ENCODE assay signal across 16 cellular contexts in the genomic region with DNA sequence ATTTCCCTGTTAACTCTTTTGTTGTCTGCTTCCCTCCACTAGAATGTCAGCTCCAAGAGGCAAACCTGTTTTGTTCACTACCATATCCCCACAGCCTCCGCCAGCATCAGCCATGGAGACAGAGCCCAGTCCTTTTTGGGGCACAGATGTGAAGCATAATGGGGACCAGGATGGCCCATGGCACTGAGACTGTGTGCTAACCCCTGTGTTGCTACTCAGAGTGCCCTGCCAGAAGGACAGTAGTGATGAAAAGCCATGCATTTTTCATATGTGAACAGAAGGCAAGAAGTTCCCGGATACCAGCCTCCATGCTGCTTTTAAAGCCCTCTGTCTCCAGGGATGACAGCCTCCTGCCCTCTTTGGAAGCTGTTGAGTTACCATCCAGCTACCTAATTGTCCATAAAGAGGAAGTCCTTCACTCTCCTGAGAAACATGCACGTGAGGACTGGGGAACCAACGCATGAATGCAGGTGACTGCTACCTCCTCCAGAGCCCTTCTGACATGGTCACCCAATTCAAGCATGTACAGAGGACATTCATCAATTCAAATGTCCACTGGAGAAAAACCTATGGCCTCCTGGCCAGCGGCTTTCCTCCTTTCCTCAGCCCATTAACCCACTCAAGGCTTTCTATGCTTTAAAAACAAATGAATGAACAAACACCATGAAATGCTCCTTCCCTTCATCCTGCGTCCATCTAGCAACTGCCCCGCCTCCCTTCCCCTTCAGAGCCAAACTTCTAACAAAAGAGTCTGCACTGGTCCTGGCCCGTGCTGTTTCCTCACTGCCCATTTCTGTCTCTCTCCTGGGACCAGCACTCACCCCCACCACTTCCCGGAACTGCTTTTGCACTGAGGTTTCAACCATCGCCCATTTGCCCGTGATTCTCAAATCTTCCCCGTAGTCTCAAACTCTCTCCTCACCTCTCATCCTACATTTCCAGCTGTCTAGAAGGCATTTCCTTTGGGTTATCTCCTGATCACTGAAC. TPM values are rescaled to one million over a fixed set of nuclear protein-coding genes. Genes with fewer than 3 reads are reported as not detected.
DNase-seq lines count a peak whose midpoint lies in the region; ATAC-seq and TF ChIP-seq lines count a peak whose summit lies in the region.
"Had no signal": no experiment of that assay in that cellular context is flagged by ENCODE, and none has a peak within 500 bp of the region (broad histone marks: within the 10 kb centered on the region; RNA-seq: fewer than 3 reads in every experiment).

No MANE protein-coding gene starts in this region.

- no peak overlapping the region for H2BK5ac ChIP-seq in mesenchymal stem cell (ENCODE audit: low read depth, low read length, poor library complexity, severe bottlenecking)

- ATAC-seq in left ventricle myocardium superior (no peak), HG03457 (IDR thresholded peaks at IDR 0.05; ENCODE audit: unreplicated experiment) (no peak)
- ATAC-seq: GM12878, HCT116, HepG2 had no signal

- no peaks in the 10 kb centered on the region for H3K79me1 ChIP-seq in mesenchymal stem cell (replicated peaks; ENCODE audit: low read length, poor library complexity, severe bottlenecking)

- intact Hi-C loops in left ventricle myocardium superior (cut with micrococcal nuclease), result no loop called here

- H3K27ac ChIP-seq in right atrium auricular region (no peak overlapping the region), coronary artery (no peak overlapping the region), osteoblast (ENCODE audit: low read depth, low read length) (no peak overlapping the region), mesenchymal stem cell (ENCODE audit: low read length, poor library complexity, severe bottlenecking) (no peak overlapping the region)

- no peak overlapping the region for H3K18ac ChIP-seq in mesenchymal stem cell (ENCODE audit: low read depth in 1 of 2, low read length in 2 of 2)

- WGBS in mesenchymal stem cell, result 68% methylated on average over 12 of the region's 12 CpGs

- H4K20me1 ChIP-seq in osteoblast (ENCODE audit: insufficient read depth, low read length), result no peaks in the 10 kb centered on the region

- H2BK12ac ChIP-seq in mesenchymal stem cell (ENCODE audit: low read length in 2 of 2), result no peak overlapping the region

- no peaks in the 10 kb centered on the region for H3K79me2 ChIP-seq in osteoblast (ENCODE audit: insufficient read depth, low read length)

- DNase-seq in right atrium auricular region (ENCODE audit: low spot score) (peak; percentile 34), left ventricle myocardium superior (no peak), coronary artery (ENCODE audit: low spot score) (peak; percentile 54), osteoblast (ENCODE audit: insufficient read length, low spot score, missing footprints) (peak; percentile 55), cortex of kidney (lab: John Stamatoyannopoulos, UW) (no peak), mesenchymal stem cell (no peak), NCI-H2196 (lab: John Stamatoyannopoulos, UW; ENCODE audit: unreplicated experiment) (no peak)
- DNase-seq: 8988T; AML-193; C1 segment of cervical spinal cord; CD4-positive, alpha-beta memory T cell; DMS79 had no signal

- H3K4me3 ChIP-seq in right atrium auricular region (no peak overlapping the region), coronary artery (no peak overlapping the region), osteoblast (ENCODE audit: insufficient read depth, low read length) (no peak overlapping the region), mesenchymal stem cell (ENCODE audit: insufficient read depth in 1 of 2, low read depth in 1 of 2, low read length in 2 of 2) (no peak overlapping the region)
- H3K4me3 ChIP-seq: GM12878 had no signal

- no peaks in the 10 kb centered on the region for H3K9me3 ChIP-seq in right atrium auricular region
- no peaks in the 10 kb centered on the region for H3K9me3 ChIP-seq in osteoblast (ENCODE audit: low read depth, low read length)
- no peaks in the 10 kb centered on the region for H3K9me3 ChIP-seq in mesenchymal stem cell (ENCODE audit: control insufficient read depth, low read length)

- no peaks in the 10 kb centered on the region for H3K27me3 ChIP-seq in right atrium auricular region
- H3K27me3 ChIP-seq in osteoblast (ENCODE audit: insufficient read depth, low read length), result peaks cover 12% of the 10 kb centered on the region
- peaks cover 0 to 49% of the 10 kb centered on the region in 2 experiments for H3K27me3 ChIP-seq in mesenchymal stem cell (ENCODE audit: control insufficient read depth in 1 of 2, insufficient read depth in 1 of 2, low read length in 2 of 2)

- H3K14ac ChIP-seq in mesenchymal stem cell (ENCODE audit: low read length in 2 of 2), result no peak overlapping the region

- H3K23ac ChIP-seq in mesenchymal stem cell (ENCODE audit: low read length in 2 of 2), result no peak overlapping the region

- no peak overlapping the region for H2BK15ac ChIP-seq in mesenchymal stem cell (ENCODE audit: low read depth, poor library complexity, severe bottlenecking)

- H3K9ac ChIP-seq in mesenchymal stem cell (ENCODE audit: low read length), result no peak overlapping the region

- TF ChIP-seq CTCF in right atrium auricular region (IDR thresholded peaks at IDR 0.05) (no peak), coronary artery (IDR thresholded peaks at IDR 0.05) (no peak), osteoblast (IDR thresholded peaks at IDR 0.05; ENCODE audit: extremely low read depth, low read depth, low read length) (no peak)

- H3K36me3 ChIP-seq in right atrium auricular region (no peaks in the 10 kb centered on the region), osteoblast (ENCODE audit: insufficient read depth, low read length) (no peaks in the 10 kb centered on the region), mesenchymal stem cell (ENCODE audit: control insufficient read depth in 1 of 2, insufficient read depth in 2 of 2, low read depth in 1 of 2, low read length in 2 of 2) (no peaks in the 10 kb centered on the region)

- no peak overlapping the region for H2BK120ac ChIP-seq in mesenchymal stem cell (ENCODE audit: low read depth, low read length)

- no peak overlapping the region for H4K8ac ChIP-seq in mesenchymal stem cell (ENCODE audit: low read length)

- H3K4ac ChIP-seq in mesenchymal stem cell (ENCODE audit: low read depth in 1 of 2, low read length in 2 of 2), result no peak overlapping the region

- H2AFZ ChIP-seq in osteoblast (ENCODE audit: low read length) (no peak overlapping the region), mesenchymal stem cell (ENCODE audit: low read depth, low read length) (no peak overlapping the region)

- no peaks in the 10 kb centered on the region for H3K4me1 ChIP-seq in right atrium auricular region
- no peaks in the 10 kb centered on the region for H3K4me1 ChIP-seq in osteoblast (ENCODE audit: insufficient read depth, low read length)
- H3K4me1 ChIP-seq in mesenchymal stem cell (ENCODE audit: control insufficient read depth, insufficient read depth, low read depth, low read length), result no peaks in the 10 kb centered on the region

- no peak overlapping the region for H4K91ac ChIP-seq in mesenchymal stem cell (ENCODE audit: low read length)

- H3K4me2 ChIP-seq in osteoblast (ENCODE audit: insufficient read depth, low read length), result no peak overlapping the region
- no peak overlapping the region for H3K4me2 ChIP-seq in mesenchymal stem cell (ENCODE audit: low read length, poor library complexity, severe bottlenecking)

- H2AK5ac ChIP-seq in mesenchymal stem cell (ENCODE audit: low read length, severe bottlenecking), result no peak overlapping the region

RNA-seq across cellular contexts. Expression of a gene that starts 18.0 kb away (rescaled TPM):
- total RNA-seq in right atrium auricular region (not detected), left ventricle myocardium superior (not detected), osteoblast (not detected in 2 replicates)
- not detected for polyA plus RNA-seq in mesenchymal stem cell (2013, experiment 1 of 2)
- not detected for polyA plus RNA-seq in mesenchymal stem cell (2013, experiment 2 of 2)
- total RNA-seq: CD4-positive, alpha-beta memory T cell; GM12878; HepG2 had no signal
- polyA plus RNA-seq: CD4-positive, alpha-beta memory T cell; GM12878; HepG2 had no signal

RNA-seq across cellular contexts. Expression of a gene that starts 30.4 kb away (rescaled TPM):
- 1 to 10 TPM; 5.9 to 7.2 TPM for total RNA-seq in right atrium auricular region
- 6.1 TPM for total RNA-seq in left ventricle myocardium superior
- 11.2 and 12.1 TPM in 2 replicates for total RNA-seq in osteoblast
- 9.0 TPM for polyA plus RNA-seq in mesenchymal stem cell (2013, experiment 1 of 2)
- 9.0 TPM for polyA plus RNA-seq in mesenchymal stem cell (2013, experiment 2 of 2)

Comparison
In these comparisons a context has a peak if more than half of its experiments do, and no peak if none do; other contexts are left out.
1. DNase-seq: peak in right atrium auricular region (single experiment), coronary artery (single experiment) and osteoblast (single experiment); none in left ventricle myocardium superior (single experiment), cortex of kidney (single experiment), mesenchymal stem cell (single experiment) and NCI-H2196 (single experiment).